10 cellular contexts compared by ENCODE assay signal in genomic region chr10:80463868-80464267, GRCh38. TPM values are rescaled to one million over a fixed set of nuclear protein-coding genes. Genes with fewer than 3 reads are reported as not detected.
DNase-seq lines count a peak whose midpoint lies in the region; ATAC-seq and TF ChIP-seq lines count a peak whose summit lies in the region.
"Had no signal": no experiment of that assay in that cellular context is flagged by ENCODE, and none has a peak within 500 bp of the region (broad histone marks: within the 10 kb centered on the region; RNA-seq: fewer than 3 reads in every experiment).

No MANE protein-coding gene starts in this region.

- ATAC-seq in left cardiac atrium (no peak), upper lobe of right lung (no peak), HG02610 (IDR thresholded peaks at IDR 0.05; ENCODE audit: unreplicated experiment) (no peak)
- ATAC-seq: esophagus mucosa had no signal

- no peaks in the 10 kb centered on the region for H3K36me3 ChIP-seq in cardiac muscle cell
- H3K36me3 ChIP-seq in brain microvascular endothelial cell (replicated peaks), result peaks cover 9% of the 10 kb centered on the region
- no peaks in the 10 kb centered on the region for H3K36me3 ChIP-seq in muscle layer of colon (ENCODE audit: insufficient read depth, low read length)
- peaks cover 4% of the 10 kb centered on the region for H3K36me3 ChIP-seq in upper lobe of right lung

- H3K4me3 ChIP-seq in cardiac muscle cell (no peak overlapping the region), brain microvascular endothelial cell (ENCODE audit: low read depth, low read length) (no peak overlapping the region), muscle layer of colon (ENCODE audit: low read depth in 1 of 2, low read length in 2 of 2) (peak overlapping the region in 1 of 2 donors; percentile 19), upper lobe of right lung (no peak overlapping the region)

- H3K4me1 ChIP-seq in cardiac muscle cell (ENCODE audit: low read depth) (peaks cover 93% of the 10 kb centered on the region), muscle layer of colon (ENCODE audit: insufficient read depth, low read length) (peaks cover 83% of the 10 kb centered on the region), upper lobe of right lung (peaks cover 100% of the 10 kb centered on the region)

- H3K9me3 ChIP-seq in cardiac muscle cell (ENCODE audit: low read depth), result no peaks in the 10 kb centered on the region
- no peaks in the 10 kb centered on the region for H3K9me3 ChIP-seq in muscle layer of colon (ENCODE audit: low read length)
- no peaks in the 10 kb centered on the region for H3K9me3 ChIP-seq in upper lobe of right lung

- in situ Hi-C loops in brain microvascular endothelial cell (cut with HindIII; ENCODE audit: low pct_ligation_motif_present, low sequenced_read_pairs), result no loop called here

- DNase-seq in cardiac muscle cell (ENCODE audit: low read depth in 1 of 2, low spot score in 1 of 2) (no peak), left cardiac atrium (no peak), brain microvascular endothelial cell (no peak), upper lobe of right lung (no peak), midbrain (lab: John Stamatoyannopoulos, UW) (no peak)
- DNase-seq in stimulated activated CD4-positive, alpha-beta T cell treated with anti-CD3 and anti-CD28 coated beads, Interleukin-4, amount 100 ng/mL, for 1 hour, result no peak
- DNase-seq: stimulated activated naive CD4-positive, alpha-beta T cell treated with Interleukin-2 at 50 U/mL for 16 hours had no signal

- no peak for TF ChIP-seq CTCF in cardiac muscle cell (IDR thresholded peaks at IDR 0.05; ENCODE audit: low read depth, low read length)
- no peak for TF ChIP-seq CTCF in brain microvascular endothelial cell (IDR thresholded peaks at IDR 0.05; ENCODE audit: low read depth, low read length, missing control alignments)
- no peak for TF ChIP-seq CTCF in upper lobe of right lung (IDR thresholded peaks at IDR 0.05)

- intact Hi-C loops in left cardiac atrium (cut with DNase I), result no loop called here
- intact Hi-C loops in upper lobe of right lung (cut with DNase I), result loop anchor here (5.0 kb wide), 1 partner anchor 43 kb away; no protein-coding TSS in a partner anchor

- H3K9ac ChIP-seq in muscle layer of colon (ENCODE audit: low read length), result no peak overlapping the region

- H3K27me3 ChIP-seq in cardiac muscle cell (no peaks in the 10 kb centered on the region), brain microvascular endothelial cell (replicated peaks) (no peaks in the 10 kb centered on the region), muscle layer of colon (ENCODE audit: control insufficient read depth in 1 of 2, insufficient read depth in 2 of 2, low read length in 2 of 2) (no peaks in the 10 kb centered on the region), upper lobe of right lung (no peaks in the 10 kb centered on the region)

- H3K27ac ChIP-seq in cardiac muscle cell (peak overlapping the region; percentile 84), brain microvascular endothelial cell (peak overlapping the region; percentile 64), muscle layer of colon (ENCODE audit: low read depth, low read length) (peak overlapping the region; percentile 52), upper lobe of right lung (peak overlapping the region; percentile 98)

RNA-seq across cellular contexts. Expression of gene TSPAN14, which starts 9.8 kb away (rescaled TPM):
- total RNA-seq in cardiac muscle cell, result 29.5 and 31.6 TPM in 2 replicates
- 55.1 and 57.0 TPM in 2 replicates for polyA plus RNA-seq in cardiac muscle cell
- total RNA-seq in left cardiac atrium, result 10 to 100 TPM; 44.3 to 51.0 TPM
- total RNA-seq in upper lobe of right lung, result 157 TPM

RNA-seq across cellular contexts. Expression of gene PRXL2A, which starts 55.5 kb away (rescaled TPM):
- 52.0 and 61.8 TPM in 2 replicates for total RNA-seq in cardiac muscle cell
- polyA plus RNA-seq in cardiac muscle cell, result 132 and 144 TPM in 2 replicates
- total RNA-seq in left cardiac atrium, result 100 to 1,000 TPM; 112 to 120 TPM
- 52.9 TPM for total RNA-seq in upper lobe of right lung
